ENCODE assay signal across 1 cellular context in the genomic region with DNA sequence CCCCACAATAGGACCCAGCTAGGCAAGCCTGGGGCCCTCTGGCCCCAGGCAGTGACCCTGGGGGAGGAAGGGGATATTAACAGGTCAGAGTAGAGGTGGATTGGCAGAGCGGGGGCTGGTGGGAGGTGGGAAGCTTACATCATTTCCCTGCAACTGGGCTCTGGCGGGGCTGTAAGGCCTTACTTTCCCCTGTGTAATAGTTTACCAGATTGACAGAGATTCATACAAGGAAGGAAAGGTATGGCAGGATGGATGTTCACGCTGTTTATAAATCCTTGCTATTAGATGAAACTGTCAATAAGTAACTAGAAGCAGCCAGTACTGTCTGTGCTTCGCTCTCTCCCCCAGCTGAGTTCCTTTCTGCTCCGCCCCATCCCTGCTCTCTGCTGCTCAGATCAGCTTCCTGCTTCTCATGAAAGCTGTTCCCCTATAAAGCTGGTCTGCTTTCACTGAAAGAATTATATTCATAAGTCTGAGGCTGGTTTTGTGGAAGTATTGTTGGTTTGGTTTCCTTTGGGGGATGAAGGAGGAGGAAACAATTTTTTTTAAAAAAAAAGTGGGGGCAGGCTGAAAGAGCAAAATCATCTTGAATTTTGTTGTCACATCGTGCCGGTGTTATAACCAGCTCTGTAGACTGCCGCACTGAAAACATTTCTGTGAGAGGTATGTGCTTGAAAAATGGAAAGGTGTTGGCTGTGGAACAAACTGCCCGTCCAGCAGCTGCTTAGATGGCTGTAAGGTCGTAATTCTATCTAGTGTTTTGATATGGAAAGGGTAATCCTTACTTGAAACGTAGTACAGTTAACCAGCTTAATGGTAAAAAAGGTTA.
TF ChIP-seq lines count a peak whose summit lies in the region.

No MANE protein-coding gene starts in this region.

TF ChIP-seq in H1, 55 proteins besides CTCF, POLR2A, EP300 and RAD21:
- TF ChIP-seq, protein P1, sequence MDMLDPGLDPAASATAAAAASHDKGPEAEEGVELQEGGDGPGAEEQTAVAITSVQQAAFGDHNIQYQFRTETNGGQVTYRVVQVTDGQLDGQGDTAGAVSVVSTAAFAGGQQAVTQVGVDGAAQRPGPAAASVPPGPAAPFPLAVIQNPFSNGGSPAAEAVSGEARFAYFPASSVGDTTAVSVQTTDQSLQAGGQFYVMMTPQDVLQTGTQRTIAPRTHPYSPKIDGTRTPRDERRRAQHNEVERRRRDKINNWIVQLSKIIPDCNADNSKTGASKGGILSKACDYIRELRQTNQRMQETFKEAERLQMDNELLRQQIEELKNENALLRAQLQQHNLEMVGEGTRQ (IDR thresholded peaks at IDR 0.05; ENCODE audit: low read length): no peak
- TF ChIP-seq MAFK (IDR thresholded peaks at IDR 0.05; ENCODE audit: low read depth, low read length): no peak
- no peak for TF ChIP-seq EGR1 (IDR thresholded peaks at IDR 0.05; ENCODE audit: borderline replicate concordance, low read depth, low read length)
- TF ChIP-seq FOSL1 (IDR thresholded peaks at IDR 0.05; ENCODE audit: insufficient read depth, low read depth, low read length): no peak
- no peak for TF ChIP-seq HDAC2 (IDR thresholded peaks at IDR 0.05; ENCODE audit: borderline replicate concordance in 1 of 2, low read depth in 2 of 2, low read length in 2 of 2)
- no peak for TF ChIP-seq TBP (IDR thresholded peaks at IDR 0.05; ENCODE audit: low read depth, low read length)
- TF ChIP-seq, protein P2, sequence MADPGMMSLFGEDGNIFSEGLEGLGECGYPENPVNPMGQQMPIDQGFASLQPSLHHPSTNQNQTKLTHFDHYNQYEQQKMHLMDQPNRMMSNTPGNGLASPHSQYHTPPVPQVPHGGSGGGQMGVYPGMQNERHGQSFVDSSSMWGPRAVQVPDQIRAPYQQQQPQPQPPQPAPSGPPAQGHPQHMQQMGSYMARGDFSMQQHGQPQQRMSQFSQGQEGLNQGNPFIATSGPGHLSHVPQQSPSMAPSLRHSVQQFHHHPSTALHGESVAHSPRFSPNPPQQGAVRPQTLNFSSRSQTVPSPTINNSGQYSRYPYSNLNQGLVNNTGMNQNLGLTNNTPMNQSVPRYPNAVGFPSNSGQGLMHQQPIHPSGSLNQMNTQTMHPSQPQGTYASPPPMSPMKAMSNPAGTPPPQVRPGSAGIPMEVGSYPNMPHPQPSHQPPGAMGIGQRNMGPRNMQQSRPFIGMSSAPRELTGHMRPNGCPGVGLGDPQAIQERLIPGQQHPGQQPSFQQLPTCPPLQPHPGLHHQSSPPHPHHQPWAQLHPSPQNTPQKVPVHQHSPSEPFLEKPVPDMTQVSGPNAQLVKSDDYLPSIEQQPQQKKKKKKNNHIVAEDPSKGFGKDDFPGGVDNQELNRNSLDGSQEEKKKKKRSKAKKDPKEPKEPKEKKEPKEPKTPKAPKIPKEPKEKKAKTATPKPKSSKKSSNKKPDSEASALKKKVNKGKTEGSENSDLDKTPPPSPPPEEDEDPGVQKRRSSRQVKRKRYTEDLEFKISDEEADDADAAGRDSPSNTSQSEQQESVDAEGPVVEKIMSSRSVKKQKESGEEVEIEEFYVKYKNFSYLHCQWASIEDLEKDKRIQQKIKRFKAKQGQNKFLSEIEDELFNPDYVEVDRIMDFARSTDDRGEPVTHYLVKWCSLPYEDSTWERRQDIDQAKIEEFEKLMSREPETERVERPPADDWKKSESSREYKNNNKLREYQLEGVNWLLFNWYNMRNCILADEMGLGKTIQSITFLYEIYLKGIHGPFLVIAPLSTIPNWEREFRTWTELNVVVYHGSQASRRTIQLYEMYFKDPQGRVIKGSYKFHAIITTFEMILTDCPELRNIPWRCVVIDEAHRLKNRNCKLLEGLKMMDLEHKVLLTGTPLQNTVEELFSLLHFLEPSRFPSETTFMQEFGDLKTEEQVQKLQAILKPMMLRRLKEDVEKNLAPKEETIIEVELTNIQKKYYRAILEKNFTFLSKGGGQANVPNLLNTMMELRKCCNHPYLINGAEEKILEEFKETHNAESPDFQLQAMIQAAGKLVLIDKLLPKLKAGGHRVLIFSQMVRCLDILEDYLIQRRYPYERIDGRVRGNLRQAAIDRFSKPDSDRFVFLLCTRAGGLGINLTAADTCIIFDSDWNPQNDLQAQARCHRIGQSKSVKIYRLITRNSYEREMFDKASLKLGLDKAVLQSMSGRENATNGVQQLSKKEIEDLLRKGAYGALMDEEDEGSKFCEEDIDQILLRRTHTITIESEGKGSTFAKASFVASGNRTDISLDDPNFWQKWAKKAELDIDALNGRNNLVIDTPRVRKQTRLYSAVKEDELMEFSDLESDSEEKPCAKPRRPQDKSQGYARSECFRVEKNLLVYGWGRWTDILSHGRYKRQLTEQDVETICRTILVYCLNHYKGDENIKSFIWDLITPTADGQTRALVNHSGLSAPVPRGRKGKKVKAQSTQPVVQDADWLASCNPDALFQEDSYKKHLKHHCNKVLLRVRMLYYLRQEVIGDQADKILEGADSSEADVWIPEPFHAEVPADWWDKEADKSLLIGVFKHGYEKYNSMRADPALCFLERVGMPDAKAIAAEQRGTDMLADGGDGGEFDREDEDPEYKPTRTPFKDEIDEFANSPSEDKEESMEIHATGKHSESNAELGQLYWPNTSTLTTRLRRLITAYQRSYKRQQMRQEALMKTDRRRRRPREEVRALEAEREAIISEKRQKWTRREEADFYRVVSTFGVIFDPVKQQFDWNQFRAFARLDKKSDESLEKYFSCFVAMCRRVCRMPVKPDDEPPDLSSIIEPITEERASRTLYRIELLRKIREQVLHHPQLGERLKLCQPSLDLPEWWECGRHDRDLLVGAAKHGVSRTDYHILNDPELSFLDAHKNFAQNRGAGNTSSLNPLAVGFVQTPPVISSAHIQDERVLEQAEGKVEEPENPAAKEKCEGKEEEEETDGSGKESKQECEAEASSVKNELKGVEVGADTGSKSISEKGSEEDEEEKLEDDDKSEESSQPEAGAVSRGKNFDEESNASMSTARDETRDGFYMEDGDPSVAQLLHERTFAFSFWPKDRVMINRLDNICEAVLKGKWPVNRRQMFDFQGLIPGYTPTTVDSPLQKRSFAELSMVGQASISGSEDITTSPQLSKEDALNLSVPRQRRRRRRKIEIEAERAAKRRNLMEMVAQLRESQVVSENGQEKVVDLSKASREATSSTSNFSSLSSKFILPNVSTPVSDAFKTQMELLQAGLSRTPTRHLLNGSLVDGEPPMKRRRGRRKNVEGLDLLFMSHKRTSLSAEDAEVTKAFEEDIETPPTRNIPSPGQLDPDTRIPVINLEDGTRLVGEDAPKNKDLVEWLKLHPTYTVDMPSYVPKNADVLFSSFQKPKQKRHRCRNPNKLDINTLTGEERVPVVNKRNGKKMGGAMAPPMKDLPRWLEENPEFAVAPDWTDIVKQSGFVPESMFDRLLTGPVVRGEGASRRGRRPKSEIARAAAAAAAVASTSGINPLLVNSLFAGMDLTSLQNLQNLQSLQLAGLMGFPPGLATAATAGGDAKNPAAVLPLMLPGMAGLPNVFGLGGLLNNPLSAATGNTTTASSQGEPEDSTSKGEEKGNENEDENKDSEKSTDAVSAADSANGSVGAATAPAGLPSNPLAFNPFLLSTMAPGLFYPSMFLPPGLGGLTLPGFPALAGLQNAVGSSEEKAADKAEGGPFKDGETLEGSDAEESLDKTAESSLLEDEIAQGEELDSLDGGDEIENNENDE (IDR thresholded peaks at IDR 0.05; ENCODE audit: insufficient replicate concordance, low read length): no peak
- TF ChIP-seq SIX5 (IDR thresholded peaks at IDR 0.05; ENCODE audit: low read depth, low read length): no peak
- no peak for TF ChIP-seq SIN3A (conservative IDR thresholded peaks at IDR 0.05 in 1 of 2, IDR thresholded peaks at IDR 0.05 in 1 of 2; ENCODE audit: low read depth in 1 of 2, low read length in 2 of 2)
- no peak for TF ChIP-seq SP2 (IDR thresholded peaks at IDR 0.05; ENCODE audit: low read length)
- TF ChIP-seq NANOG (IDR thresholded peaks at IDR 0.05; ENCODE audit: insufficient read depth, low read depth, low read length, poor library complexity, severe bottlenecking): no peak
- no peak for TF ChIP-seq YY1 (IDR thresholded peaks at IDR 0.05; ENCODE audit: low read depth, low read length)
- no peak for TF ChIP-seq SAP30 (IDR thresholded peaks at IDR 0.05; ENCODE audit: insufficient read depth, insufficient replicate concordance, low read length)
- TF ChIP-seq POU5F1 (IDR thresholded peaks at IDR 0.05; ENCODE audit: low read depth, low read length): no peak
- no peak for TF ChIP-seq KDM5A (IDR thresholded peaks at IDR 0.05; ENCODE audit: low read length)
- no peak for TF ChIP-seq CHD1 (IDR thresholded peaks at IDR 0.05; ENCODE audit: low read depth, low read length)
- TF ChIP-seq SRF (IDR thresholded peaks at IDR 0.05; ENCODE audit: low read depth, low read length): no peak
- no peak for TF ChIP-seq TEAD4 (IDR thresholded peaks at IDR 0.05; ENCODE audit: low read depth, low read length)
